12 cellular contexts compared by ENCODE assay signal in the genomic region with DNA sequence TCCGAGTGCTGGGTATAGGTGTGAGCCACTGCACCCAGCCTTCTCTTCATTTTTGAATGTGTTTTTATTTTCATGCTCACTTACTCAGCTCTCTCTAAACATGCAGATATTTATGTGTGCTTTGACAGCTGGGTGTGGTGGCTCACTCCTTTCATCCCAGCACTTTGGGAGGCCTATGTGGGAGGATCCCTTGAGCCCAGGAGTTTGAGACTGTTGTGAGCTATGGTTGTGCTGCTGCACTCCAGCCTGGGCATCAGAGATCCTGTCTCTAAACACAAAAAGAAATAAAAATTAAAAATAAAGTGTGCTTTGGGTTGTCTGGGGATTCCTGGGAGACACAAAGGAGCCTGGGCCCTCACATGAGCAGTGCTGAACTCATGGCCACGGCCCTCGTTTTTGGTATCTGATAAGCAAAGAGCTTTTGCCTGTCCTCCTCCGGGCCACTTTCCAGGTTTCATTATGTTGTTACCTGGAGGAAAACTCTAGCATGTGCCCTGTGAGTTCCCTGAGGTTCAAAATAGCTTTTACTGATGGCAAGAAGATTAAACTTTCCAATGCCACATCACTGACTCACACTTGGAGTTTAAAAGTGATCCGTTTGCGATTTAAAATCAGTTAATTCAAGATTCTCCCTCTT.
DNase-seq lines count a peak whose midpoint lies in the region; ATAC-seq, FAIRE-seq and TF ChIP-seq lines count a peak whose summit lies in the region.
"Had no signal": no experiment of that assay in that cellular context is flagged by ENCODE, and none has a peak within 500 bp of the region (broad histone marks: within the 10 kb centered on the region; RNA-seq: fewer than 3 reads in every experiment).

No MANE protein-coding gene starts in this region.

- H3K4me3 Mint-ChIP-seq in activated T-cell treated with anti-CD3 and anti-CD28 coated beads, Interleukin-2, amount 50 U/mL, for 72 hours, result peak overlapping the region; percentile 3 to 50
- H3K4me3 Mint-ChIP-seq: dendritic cell treated with granulocyte-macrophage colony-stimulating factor and Interleukin-4, amounts not matched to agents 40 ng/mL and 50 ng/mL, for 4 days had no signal

- H3K27ac Mint-ChIP-seq in activated T-cell treated with anti-CD3 and anti-CD28 coated beads, Interleukin-2, amount 50 U/mL, for 72 hours, result no peak overlapping the region
- H3K27ac Mint-ChIP-seq: dendritic cell treated with granulocyte-macrophage colony-stimulating factor and Interleukin-4, amounts not matched to agents 40 ng/mL and 50 ng/mL, for 4 days had no signal

- H3K9me3 ChIP-seq in small intestine (ENCODE audit: control insufficient read depth, low read depth), result no peaks in the 10 kb centered on the region

- no peak for TF ChIP-seq POLR2A in erythroblast (IDR thresholded peaks at IDR 0.05; ENCODE audit: low read length)

- no peak for FAIRE-seq in small intestine (lab: Jason Lieb, UNC)

- H3K27me3 ChIP-seq in small intestine (ENCODE audit: control insufficient read depth in 2 of 2, insufficient read depth in 2 of 2, low read length in 2 of 2), result no peaks in the 10 kb centered on the region

- ATAC-seq in activated T-cell treated with anti-CD3 and anti-CD28 coated beads, Interleukin-2, amount 50 U/mL, for 72 hours (replicated peaks in 1 of 2), result no peak
- ATAC-seq in GM19467 (IDR thresholded peaks at IDR 0.05; ENCODE audit: unreplicated experiment), result no peak
- ATAC-seq: activated CD4-positive, CD25-positive, alpha-beta regulatory T cell treated with anti-CD3 and anti-CD28 coated beads, Interleukin-2, amount 50 U/mL, for 24 hours had no signal

- H3K27ac ChIP-seq in small intestine (ENCODE audit: low read depth in 1 of 2, low read length in 1 of 2), result peak overlapping the region; percentile 24 to 62

- no peaks in the 10 kb centered on the region for H3K36me3 Mint-ChIP-seq in activated T-cell treated with anti-CD3 and anti-CD28 coated beads, Interleukin-2, amount 50 U/mL, for 72 hours (ENCODE audit: insufficient read depth in 2 of 2)

- peaks cover 0 to 3% of the 10 kb centered on the region in 2 donors for H3K4me1 ChIP-seq in small intestine (ENCODE audit: control insufficient read depth in 2 of 2, insufficient read depth in 1 of 2, low read depth in 1 of 2, low read length in 1 of 2)

- H3K4me1 Mint-ChIP-seq in activated T-cell treated with anti-CD3 and anti-CD28 coated beads, Interleukin-2, amount 50 U/mL, for 72 hours (ENCODE audit: low read depth), result peaks cover 48% of the 10 kb centered on the region

- no peak for DNase-seq in activated T-cell treated with anti-CD3 and anti-CD28 coated beads, Interleukin-2, amount 50 U/mL, for 72 hours
- no peak for DNase-seq in activated T-cell treated with anti-CD3 and anti-CD28 coated beads, Interleukin-2, amount 50 U/mL, for 1 hour
- DNase-seq in NCI-H226 (peak; percentile 44), erythroblast (lab: John Stamatoyannopoulos, UW) (peak; percentile 47 to 57), small intestine (peak; percentile 63), medulla oblongata (ENCODE audit: extremely low spot score) (no peak), NCI-H2171 treated with DMSO at 0.1 percent for 48 hours (lab: John Stamatoyannopoulos, UW) (no peak)
- DNase-seq: HCEC 1CT, NCI-H345 had no signal

- H3K9me3 Mint-ChIP-seq in activated T-cell treated with anti-CD3 and anti-CD28 coated beads, Interleukin-2, amount 50 U/mL, for 72 hours, result no peaks in the 10 kb centered on the region
- H3K9me3 Mint-ChIP-seq: dendritic cell treated with granulocyte-macrophage colony-stimulating factor and Interleukin-4, amounts not matched to agents 40 ng/mL and 50 ng/mL, for 4 days had no signal

- 20 to 64% (median 27%) methylated on average over 6 of the region's 6 CpGs for WGBS in small intestine, 3 donors

- H3K4me3 ChIP-seq in small intestine (ENCODE audit: low read depth in 1 of 2, low read length in 2 of 2), result no peak overlapping the region

- H3K27me3 Mint-ChIP-seq in activated T-cell treated with anti-CD3 and anti-CD28 coated beads, Interleukin-2, amount 50 U/mL, for 72 hours (ENCODE audit: low read depth), result peaks cover 10% of the 10 kb centered on the region
- H3K27me3 Mint-ChIP-seq: dendritic cell treated with granulocyte-macrophage colony-stimulating factor and Interleukin-4, amounts not matched to agents 40 ng/mL and 50 ng/mL, for 4 days had no signal

- no peaks in the 10 kb centered on the region for H3K36me3 ChIP-seq in small intestine (ENCODE audit: control insufficient read depth in 2 of 2, insufficient read depth in 2 of 2, low read length in 2 of 2)

Comparison
In these comparisons a context has a peak if more than half of its experiments do, and no peak if none do; other contexts are left out.
1. DNase-seq: peak in NCI-H226 (single experiment), erythroblast (2 of 2) and small intestine (single experiment); none in activated T-cell treated with anti-CD3 and anti-CD28 coated beads, Interleukin-2, amount 50 U/mL, for 72 hours (0 of 2), activated T-cell treated with anti-CD3 and anti-CD28 coated beads, Interleukin-2, amount 50 U/mL, for 1 hour (single experiment), medulla oblongata (single experiment) and NCI-H2171 treated with DMSO at 0.1 percent for 48 hours (single experiment).